ENCODE assay signal across 1 cellular context in genomic region chr2:81247648-81248047, GRCh38.
TF ChIP-seq lines count a peak whose summit lies in the region.

No MANE protein-coding gene starts in this region.

TF ChIP-seq in HepG2, 621 proteins besides CTCF, POLR2A, EP300 and RAD21 (continued from another document):
- TF ChIP-seq FOXP4 (CRISPR knock-in tag; IDR thresholded peaks at IDR 0.05), result peak; percentile 45
- peak; percentile 86 for TF ChIP-seq AHDC1 (CRISPR knock-in tag; IDR thresholded peaks at IDR 0.05; ENCODE audit: borderline replicate concordance)
- 0 out of 2 replicates have a peak, but pooled peaks have one; percentile 56 for TF ChIP-seq ZHX1 (CRISPR knock-in tag; IDR thresholded peaks at IDR 0.05; ENCODE audit: low read depth)
- TF ChIP-seq ZNF251 (CRISPR knock-in tag; IDR thresholded peaks at IDR 0.05), result no peak
- no peak for TF ChIP-seq THAP7 (CRISPR knock-in tag; IDR thresholded peaks at IDR 0.05)
- no peak for TF ChIP-seq ZBTB21 (CRISPR knock-in tag; IDR thresholded peaks at IDR 0.05)
- TF ChIP-seq NFYB (CRISPR knock-in tag; IDR thresholded peaks at IDR 0.05), result no peak
- no peak for TF ChIP-seq ARHGAP35 (CRISPR knock-in tag; IDR thresholded peaks at IDR 0.05; ENCODE audit: borderline replicate concordance)
- TF ChIP-seq SMAD3 (CRISPR knock-in tag; IDR thresholded peaks at IDR 0.05), result 0 out of 2 replicates have a peak, but pooled peaks have one; percentile 56
- peak; percentile 39 for TF ChIP-seq SKI (IDR thresholded peaks at IDR 0.05; ENCODE audit: partially characterized antibody)
- TF ChIP-seq ZNF512B (CRISPR knock-in tag; IDR thresholded peaks at IDR 0.05; ENCODE audit: borderline replicate concordance), result 0 out of 2 replicates have a peak, but pooled peaks have one; percentile 54
- no peak for TF ChIP-seq AGO2 (optimal IDR thresholded peaks at IDR 0.05; ENCODE audit: low read depth, low read length)
- no peak for TF ChIP-seq PPARG (CRISPR knock-in tag; conservative IDR thresholded peaks at IDR 0.05)
- TF ChIP-seq, protein P1, sequence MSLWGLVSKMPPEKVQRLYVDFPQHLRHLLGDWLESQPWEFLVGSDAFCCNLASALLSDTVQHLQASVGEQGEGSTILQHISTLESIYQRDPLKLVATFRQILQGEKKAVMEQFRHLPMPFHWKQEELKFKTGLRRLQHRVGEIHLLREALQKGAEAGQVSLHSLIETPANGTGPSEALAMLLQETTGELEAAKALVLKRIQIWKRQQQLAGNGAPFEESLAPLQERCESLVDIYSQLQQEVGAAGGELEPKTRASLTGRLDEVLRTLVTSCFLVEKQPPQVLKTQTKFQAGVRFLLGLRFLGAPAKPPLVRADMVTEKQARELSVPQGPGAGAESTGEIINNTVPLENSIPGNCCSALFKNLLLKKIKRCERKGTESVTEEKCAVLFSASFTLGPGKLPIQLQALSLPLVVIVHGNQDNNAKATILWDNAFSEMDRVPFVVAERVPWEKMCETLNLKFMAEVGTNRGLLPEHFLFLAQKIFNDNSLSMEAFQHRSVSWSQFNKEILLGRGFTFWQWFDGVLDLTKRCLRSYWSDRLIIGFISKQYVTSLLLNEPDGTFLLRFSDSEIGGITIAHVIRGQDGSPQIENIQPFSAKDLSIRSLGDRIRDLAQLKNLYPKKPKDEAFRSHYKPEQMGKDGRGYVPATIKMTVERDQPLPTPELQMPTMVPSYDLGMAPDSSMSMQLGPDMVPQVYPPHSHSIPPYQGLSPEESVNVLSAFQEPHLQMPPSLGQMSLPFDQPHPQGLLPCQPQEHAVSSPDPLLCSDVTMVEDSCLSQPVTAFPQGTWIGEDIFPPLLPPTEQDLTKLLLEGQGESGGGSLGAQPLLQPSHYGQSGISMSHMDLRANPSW (CRISPR knock-in tag; IDR thresholded peaks at IDR 0.05; ENCODE audit: borderline replicate concordance), result no peak
- 0 out of 2 replicates have a peak, but pooled peaks have one; percentile 18 for TF ChIP-seq PATZ1 (CRISPR knock-in tag; IDR thresholded peaks at IDR 0.05)
- TF ChIP-seq ZNF740 (CRISPR knock-in tag; IDR thresholded peaks at IDR 0.05), result no peak
- 0 out of 2 replicates have a peak, but pooled peaks have one; percentile 66 for TF ChIP-seq SP140L (CRISPR knock-in tag; IDR thresholded peaks at IDR 0.05; ENCODE audit: borderline replicate concordance)
- TF ChIP-seq, protein P2, sequence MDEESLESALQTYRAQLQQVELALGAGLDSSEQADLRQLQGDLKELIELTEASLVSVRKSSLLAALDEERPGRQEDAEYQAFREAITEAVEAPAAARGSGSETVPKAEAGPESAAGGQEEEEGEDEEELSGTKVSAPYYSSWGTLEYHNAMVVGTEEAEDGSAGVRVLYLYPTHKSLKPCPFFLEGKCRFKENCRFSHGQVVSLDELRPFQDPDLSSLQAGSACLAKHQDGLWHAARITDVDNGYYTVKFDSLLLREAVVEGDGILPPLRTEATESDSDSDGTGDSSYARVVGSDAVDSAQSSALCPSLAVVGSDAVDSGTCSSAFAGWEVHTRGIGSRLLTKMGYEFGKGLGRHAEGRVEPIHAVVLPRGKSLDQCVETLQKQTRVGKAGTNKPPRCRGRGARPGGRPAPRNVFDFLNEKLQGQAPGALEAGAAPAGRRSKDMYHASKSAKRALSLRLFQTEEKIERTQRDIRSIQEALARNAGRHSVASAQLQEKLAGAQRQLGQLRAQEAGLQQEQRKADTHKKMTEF (CRISPR knock-in tag; IDR thresholded peaks at IDR 0.05), result peak; percentile 35; the same call in 1 of the 2 replicates
- peak; percentile 92 for TF ChIP-seq HNF4G (IDR thresholded peaks at IDR 0.05; ENCODE audit: borderline replicate concordance, low read depth, low read length)
- TF ChIP-seq HNF4G (CRISPR knock-in tag; IDR thresholded peaks at IDR 0.05; ENCODE audit: borderline replicate concordance, low read depth), result peak; percentile 72; the same call in 1 of the 2 replicates
- TF ChIP-seq MED1 (CRISPR knock-in tag; IDR thresholded peaks at IDR 0.05), result 0 out of 2 replicates have a peak, but pooled peaks have one; percentile 22
- TF ChIP-seq EED (CRISPR knock-in tag; IDR thresholded peaks at IDR 0.05), result no peak
